10 cellular contexts compared by ENCODE assay signal in genomic region chr3:107710851-107711250, GRCh38.
DNase-seq lines count a peak whose midpoint lies in the region; ATAC-seq lines count a peak whose summit lies in the region.
"Had no signal": no experiment of that assay in that cellular context is flagged by ENCODE, and none has a peak within 500 bp of the region (broad histone marks: within the 10 kb centered on the region; RNA-seq: fewer than 3 reads in every experiment).

No MANE protein-coding gene starts in this region.

- H3K4me3 Mint-ChIP-seq in activated CD4-positive, alpha-beta T cell treated with anti-CD3 and anti-CD28 coated beads for 36 hours: no peak overlapping the region

- CTCF ChIA-PET in activated CD4-positive, alpha-beta T cell treated with anti-CD3 and anti-CD28 coated beads for 36 hours (lab: Charles Lee): interaction anchor here (1.0 to 1.9 kb wide), 5 partner anchors 28 to 50 kb away, joined by 3 to 6 read pairs (median 4); no protein-coding TSS in a partner anchor

- no peaks in the 10 kb centered on the region for H3K4me1 Mint-ChIP-seq in activated CD4-positive, alpha-beta T cell treated with anti-CD3 and anti-CD28 coated beads for 36 hours

- H3K36me3 Mint-ChIP-seq in activated CD4-positive, alpha-beta T cell treated with anti-CD3 and anti-CD28 coated beads for 36 hours (ENCODE audit: low read depth): peaks cover 19% of the 10 kb centered on the region

- no peaks in the 10 kb centered on the region for H3K9me3 Mint-ChIP-seq in activated CD4-positive, alpha-beta T cell treated with anti-CD3 and anti-CD28 coated beads for 36 hours (ENCODE audit: low read depth)

- no peaks in the 10 kb centered on the region for H3K27me3 Mint-ChIP-seq in activated CD4-positive, alpha-beta T cell treated with anti-CD3 and anti-CD28 coated beads for 36 hours

- H3K27ac Mint-ChIP-seq in activated CD4-positive, alpha-beta T cell treated with anti-CD3 and anti-CD28 coated beads for 36 hours: no peak overlapping the region

- intact Hi-C loops in Right ventricle myocardium inferior (cut with DNase I): no loop called here
- intact Hi-C loops in activated CD4-positive, alpha-beta T cell treated with anti-CD3 and anti-CD28 coated beads for 36 hours (cut with DNase I, micrococcal nuclease): no loop called here

- ATAC-seq in Right ventricle myocardium inferior (peak; percentile 83), GM21367 (IDR thresholded peaks at IDR 0.05; ENCODE audit: unreplicated experiment) (no peak)
- ATAC-seq in activated CD4-positive, alpha-beta T cell treated with anti-CD3 and anti-CD28 coated beads for 36 hours: no peak

- peak; percentile 14 for DNase-seq in GM03348 (ENCODE audit: low spot score)
- peak; percentile 32 for DNase-seq in SK-MEL-5 (ENCODE audit: low read depth, low spot score)
- DNase-seq in Right ventricle myocardium inferior (ENCODE audit: missing footprints): peak; percentile 61
- peak; percentile 30 for DNase-seq in pulmonary artery endothelial cell (ENCODE audit: low read depth, low spot score)
- DNase-seq in activated CD4-positive, alpha-beta T cell treated with anti-CD3 and anti-CD28 coated beads, Interleukin-2, amount 50 U/mL, for 48 hours: no peak
- no peak for DNase-seq in G401 (ENCODE audit: low spot score)
- no peak for DNase-seq in activated CD4-positive, alpha-beta T cell treated with anti-CD3 and anti-CD28 coated beads for 36 hours
- DNase-seq: activated gamma-delta T cell treated with Interleukin-2 at 50 U/mL for 16 hours, WERI-Rb-1 had no signal

- POLR2A ChIA-PET in activated CD4-positive, alpha-beta T cell treated with anti-CD3 and anti-CD28 coated beads for 36 hours (lab: Charles Lee): no interaction called here

- in situ Hi-C loops in SK-MEL-5 (cut with HindIII; ENCODE audit: low pct_unique_long_range_greater_than_20kb, low sequenced_read_pairs): no loop called here
- in situ Hi-C loops in G401 (cut with HindIII; ENCODE audit: low sequenced_read_pairs): no loop called here

Comparison
In these comparisons a context has a peak if more than half of its experiments do, and no peak if none do; other contexts are left out.
1. DNase-seq: peak in GM03348 (single experiment), SK-MEL-5 (single experiment), Right ventricle myocardium inferior (single experiment) and pulmonary artery endothelial cell (single experiment); none in activated CD4-positive, alpha-beta T cell treated with anti-CD3 and anti-CD28 coated beads, Interleukin-2, amount 50 U/mL, for 48 hours (0 of 2), G401 (single experiment) and activated CD4-positive, alpha-beta T cell treated with anti-CD3 and anti-CD28 coated beads for 36 hours (single experiment).